ENCODE assay signal across 8 cellular contexts in the genomic region with DNA sequence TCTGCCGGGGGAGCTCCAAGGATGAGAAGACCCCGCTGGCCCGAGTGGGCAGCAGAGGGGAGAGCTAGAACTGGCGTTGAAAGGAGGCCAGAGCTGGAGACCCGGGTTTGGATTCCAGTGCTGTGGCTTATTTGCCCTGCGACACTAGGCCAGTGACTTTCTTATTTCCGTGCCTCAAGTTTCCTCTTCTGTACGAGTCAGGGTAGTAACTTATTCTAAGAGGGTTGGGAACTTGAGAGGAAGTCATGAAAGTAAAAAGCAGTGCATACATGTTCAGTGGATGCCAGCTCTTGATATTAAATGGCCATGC. TPM values are rescaled to one million over a fixed set of nuclear protein-coding genes. Genes with fewer than 3 reads are reported as not detected.
DNase-seq lines count a peak whose midpoint lies in the region; ATAC-seq and TF ChIP-seq lines count a peak whose summit lies in the region.

No MANE protein-coding gene starts in this region.

- H3K9me3 ChIP-seq in right atrium auricular region = no peaks in the 10 kb centered on the region
- no peaks in the 10 kb centered on the region for H3K9me3 ChIP-seq in esophagus squamous epithelium
- H3K9me3 ChIP-seq in prostate gland = no peaks in the 10 kb centered on the region

- ATAC-seq in left ventricle myocardium superior (no peak), left lobe of liver (no peak)

- H3K27ac Mint-ChIP-seq in T-helper 1 cell treated with Interleukin-12 subunit alpha and Interleukin-12 subunit beta and Interleukin-4 antibody, amounts not matched to agents 30 μg/mL and 1 μg/mL, for 36 hours = peak overlapping the region; percentile 86

- peaks cover 0 to 23% of the 10 kb centered on the region in 2 donors for H3K4me1 ChIP-seq in right atrium auricular region
- H3K4me1 ChIP-seq in esophagus squamous epithelium = peaks cover 12 to 46% (median 13%) of the 10 kb centered on the region in 3 donors
- peaks cover 5% of the 10 kb centered on the region for H3K4me1 ChIP-seq in prostate gland (replicated peaks)

- WGBS in esophagus squamous epithelium, 2 donors = 0% methylated on average over 8 of the region's 8 CpGs
- WGBS in prostate gland = under 1% methylated on average over 8 of the region's 8 CpGs

- H3K4me3 ChIP-seq in right atrium auricular region (peak overlapping the region; percentile 82 to 98), esophagus squamous epithelium (peak overlapping the region; percentile 52 to 95 (median 84)), prostate gland (peak overlapping the region; percentile 83 to 99)

- H3K9me3 Mint-ChIP-seq in T-helper 1 cell treated with Interleukin-12 subunit alpha and Interleukin-12 subunit beta and Interleukin-4 antibody, amounts not matched to agents 30 μg/mL and 1 μg/mL, for 36 hours = no peaks in the 10 kb centered on the region

- no peak for TF ChIP-seq POLR2A in esophagus squamous epithelium (IDR thresholded peaks at IDR 0.05)
- no peak for TF ChIP-seq POLR2A in prostate gland (IDR thresholded peaks at IDR 0.05)

- H3K27me3 ChIP-seq in right atrium auricular region = no peaks in the 10 kb centered on the region
- H3K27me3 ChIP-seq in esophagus squamous epithelium = no peaks in the 10 kb centered on the region
- H3K27me3 ChIP-seq in prostate gland (replicated peaks; ENCODE audit: insufficient read depth) = no peaks in the 10 kb centered on the region

- no peak for DNase-seq in right atrium auricular region (ENCODE audit: low spot score)
- no peak for DNase-seq in left ventricle myocardium superior
- DNase-seq in esophagus squamous epithelium (lab: John Stamatoyannopoulos, UW) = no peak
- peak; percentile 17 for DNase-seq in prostate gland (ENCODE audit: low spot score)
- DNase-seq in cerebellum (ENCODE audit: low spot score) = no peak
- no peak for DNase-seq in anterior cingulate cortex (lab: John Stamatoyannopoulos, UW)
- DNase-seq in left lobe of liver (ENCODE audit: low spot score) = no peak

- H3K27ac ChIP-seq in right atrium auricular region (peak overlapping the region; percentile 79 to 81), esophagus squamous epithelium (peak overlapping the region; percentile 84 to 93 (median 85)), prostate gland (peak overlapping the region; percentile 74 to 83)

- no peaks in the 10 kb centered on the region for H3K27me3 Mint-ChIP-seq in T-helper 1 cell treated with Interleukin-12 subunit alpha and Interleukin-12 subunit beta and Interleukin-4 antibody, amounts not matched to agents 30 μg/mL and 1 μg/mL, for 36 hours (ENCODE audit: low read depth)

- H3K36me3 ChIP-seq in right atrium auricular region (peaks cover 12% of the 10 kb centered on the region), esophagus squamous epithelium (peaks cover 10 to 45% (median 23%) of the 10 kb centered on the region in 3 donors), prostate gland (peaks cover 0 to 7% of the 10 kb centered on the region in 2 donors)

- H3K36me3 Mint-ChIP-seq in T-helper 1 cell treated with Interleukin-12 subunit alpha and Interleukin-12 subunit beta and Interleukin-4 antibody, amounts not matched to agents 30 μg/mL and 1 μg/mL, for 36 hours (ENCODE audit: low read depth) = peaks cover 31% of the 10 kb centered on the region

- peaks cover 28% of the 10 kb centered on the region for H3K4me1 Mint-ChIP-seq in T-helper 1 cell treated with Interleukin-12 subunit alpha and Interleukin-12 subunit beta and Interleukin-4 antibody, amounts not matched to agents 30 μg/mL and 1 μg/mL, for 36 hours (ENCODE audit: low read depth)

- peak in 1 of 2 donors; percentile 37 for TF ChIP-seq CTCF in right atrium auricular region (IDR thresholded peaks at IDR 0.05)
- peak in 1 of 6 experiments; percentile 20 for TF ChIP-seq CTCF in esophagus squamous epithelium (IDR thresholded peaks at IDR 0.05)
- peak in 2 of 4 experiments; percentile 29 to 36 for TF ChIP-seq CTCF in prostate gland (IDR thresholded peaks at IDR 0.05)

- intact Hi-C loops in left ventricle myocardium superior (cut with micrococcal nuclease) (no loop called here), esophagus squamous epithelium (cut with DNase I) (loop anchor here (5.0 to 10.0 kb wide), 2 partner anchors 149 to 561 kb away; no protein-coding TSS in a partner anchor), prostate gland (cut with DNase I) (loop anchor here (10.0 kb wide), 1 partner anchor 1081 kb away; the partner anchor contains the start of gene SYDE1)

- peak overlapping the region; percentile 88 for H3K4me3 Mint-ChIP-seq in T-helper 1 cell treated with Interleukin-12 subunit alpha and Interleukin-12 subunit beta and Interleukin-4 antibody, amounts not matched to agents 30 μg/mL and 1 μg/mL, for 36 hours

RNA-seq across cellular contexts. Expression of gene FAM32A, which starts 0.7 kb away (rescaled TPM):
- total RNA-seq in right atrium auricular region = 10 to 100 TPM; 56.8 to 61.7 TPM
- 38.8 TPM for total RNA-seq in left ventricle myocardium superior
- 10 to 100 TPM; 53.5 to 97.4 (median 70.8) TPM for total RNA-seq in esophagus squamous epithelium
- 100 to 1,000 TPM in 1 of 2 donors, 10 to 100 TPM in 1; 98.1 to 103 TPM for total RNA-seq in prostate gland
- total RNA-seq in cerebellum = 70.4 TPM
- 32.9 TPM for total RNA-seq in left lobe of liver

RNA-seq across cellular contexts. Expression of gene AP1M1, which starts 11.8 kb away (rescaled TPM):
- total RNA-seq in right atrium auricular region = 10 to 100 TPM; 54.8 to 70.2 TPM
- total RNA-seq in left ventricle myocardium superior = 39.1 TPM
- total RNA-seq in esophagus squamous epithelium = 10 to 100 TPM; 39.3 to 64.6 (median 46.8) TPM
- total RNA-seq in prostate gland = 100 to 1,000 TPM in 1 of 2 donors, 10 to 100 TPM in 1; 45.9 to 130 TPM
- total RNA-seq in cerebellum = 29.9 TPM
- 76.5 TPM for total RNA-seq in left lobe of liver

RNA-seq across cellular contexts. Expression of gene CIB3, which starts 12.6 kb away (rescaled TPM):
- total RNA-seq in right atrium auricular region (not detected), left ventricle myocardium superior (not detected), esophagus squamous epithelium (not detected), prostate gland (not detected), cerebellum (not detected), left lobe of liver (not detected)

RNA-seq across cellular contexts. Expression of gene HSH2D, which starts 42.4 kb away (rescaled TPM):
- 1 to 10 TPM in 1 of 2 donors, not detected in 1; 1.1 TPM for total RNA-seq in right atrium auricular region
- 0.37 TPM for total RNA-seq in left ventricle myocardium superior
- 1 to 10 TPM in 1 of 4 donors, under 1 TPM in 2, not detected in 1; 0.31 to 1.1 (median 0.41) TPM for total RNA-seq in esophagus squamous epithelium
- total RNA-seq in prostate gland = 10 to 100 TPM; 12.6 to 13.5 TPM
- total RNA-seq in cerebellum = not detected
- 0.86 TPM for total RNA-seq in left lobe of liver
